ENCODE assay signal across 5 cellular contexts in genomic region chr13:47873987-47874386, GRCh38.
A peak's percentile ranks its signal among the peaks of the same experiment; 100 is the strongest.
DNase-seq lines count a peak whose midpoint lies in the region; ATAC-seq, FAIRE-seq and TF ChIP-seq lines count a peak whose summit lies in the region.
"Not testable (repeated sequence)": the region's sequence is repeated elsewhere in the genome, so short reads cannot be mapped to it uniquely, and the experiment has no call there.

No MANE protein-coding gene starts in this region.

- FAIRE-seq in K562 (lab: Jason Lieb, UNC), result not testable (repeated sequence)

- intact Hi-C loops in K562 (cut with micrococcal nuclease), result not testable (repeated sequence)

- not testable (repeated sequence) for H3K9me1 ChIP-seq in K562 (ENCODE audit: control insufficient read depth, insufficient read depth, low read length)

- H3K4me1 Mint-ChIP-seq in endodermal cell; nephron progenitor cell; osteocyte (ENCODE audit: unreplicated experiment): not testable (repeated sequence)

- not testable (repeated sequence) for TF ChIP-seq EP300 in K562 (IDR thresholded peaks at IDR 0.05; ENCODE audit: low read length)

- not testable (repeated sequence) for H3K27ac Mint-ChIP-seq in endodermal cell; osteocyte (ENCODE audit: unreplicated experiment)
- H3K27ac Mint-ChIP-seq in nephron progenitor cell, result peak overlapping the region; percentile 34

- not testable (repeated sequence) for H3K9ac ChIP-seq in K562 (ENCODE audit: insufficient read depth in 1 of 2, low read depth in 2 of 2, low read length in 2 of 2); endodermal cell (ENCODE audit: extremely low read depth, low read length, poor library complexity, severe bottlenecking)

- not testable (repeated sequence) for TF ChIP-seq CTCF in HEK293 (tag by site-specific recombination; IDR thresholded peaks at IDR 0.05); K562 (IDR thresholded peaks at IDR 0.05 in 2 of 3, conservative IDR thresholded peaks at IDR 0.05 in 1 of 3; ENCODE audit: insufficient read depth in 2 of 3, low read depth in 1 of 3, low read length in 3 of 3); endodermal cell (conservative IDR thresholded peaks at IDR 0.05); nephron progenitor cell (IDR thresholded peaks at IDR 0.05); osteocyte (IDR thresholded peaks at IDR 0.05)

- not testable (repeated sequence) for H3K4me2 ChIP-seq in K562 (ENCODE audit: insufficient read depth, low read length)

- not testable (repeated sequence) for H3K4me1 ChIP-seq in HEK293 (ENCODE audit: control insufficient read depth, insufficient read depth, low read length); K562 (replicated peaks in 1 of 2; ENCODE audit: control insufficient read depth in 2 of 2, insufficient read depth in 2 of 2, low read length in 2 of 2); endodermal cell (ENCODE audit: control insufficient read depth, insufficient read depth, low read length)

- H3K79me2 ChIP-seq in K562 (ENCODE audit: control insufficient read depth, insufficient read depth, low read length), result not testable (repeated sequence)

- not testable (repeated sequence) for H3K27ac ChIP-seq in HEK293 (ENCODE audit: extremely low read depth, low read depth, low read length); K562 (ENCODE audit: extremely low read depth, low read depth, low read length); endodermal cell (ENCODE audit: low read depth, low read length)

- POLR2A ChIA-PET in HEK293 (lab: Yijun Ruan, JAX); K562 (lab: Yijun Ruan, JAX): not testable (repeated sequence)

- H3K36me3 Mint-ChIP-seq in endodermal cell (ENCODE audit: low read depth), result peaks cover 21% of the 10 kb centered on the region
- not testable (repeated sequence) for H3K36me3 Mint-ChIP-seq in nephron progenitor cell (ENCODE audit: low read depth); osteocyte (ENCODE audit: unreplicated experiment)

- H3K36me3 ChIP-seq in HEK293 (ENCODE audit: control insufficient read depth in 2 of 2, insufficient read depth in 1 of 2, low read length in 2 of 2); K562 (ENCODE audit: control insufficient read depth, insufficient read depth, low read length); endodermal cell (ENCODE audit: control insufficient read depth, insufficient read depth, low read length): not testable (repeated sequence)

- H3K9me3 Mint-ChIP-seq in endodermal cell (peaks cover 46% of the 10 kb centered on the region), nephron progenitor cell (peaks cover 30% of the 10 kb centered on the region), osteocyte (ENCODE audit: unreplicated experiment) (peaks cover 24% of the 10 kb centered on the region)

- in situ Hi-C loops in K562 (cut with MboI), result not testable (repeated sequence)

- BruUV-seq in K562 (replicated peaks; lab: Mats Ljungman, UMichigan), result not testable (repeated sequence)

- not testable (repeated sequence) for ATAC-seq in K562

- H4K20me1 ChIP-seq in K562 (replicated peaks; ENCODE audit: control insufficient read depth, insufficient read depth, low read length), result not testable (repeated sequence)

- CTCF ChIA-PET in HEK293 (lab: Yijun Ruan, JAX), result interaction anchor here (0.5 kb wide), 1 partner anchor 1107 kb away, joined by 3 read pairs; no protein-coding TSS in a partner anchor
- CTCF ChIA-PET in K562 (lab: Yijun Ruan, JAX; ENCODE audit: low intra/inter-chr PET ratio), result not testable (repeated sequence)

- H2AFZ ChIP-seq in K562 (ENCODE audit: low read depth, low read length), result not testable (repeated sequence)

- not testable (repeated sequence) for DNase-seq in K562 (ENCODE audit: extremely low read depth in 1 of 4, low spot score in 3 of 4); endodermal cell; nephron progenitor cell
- peak; percentile 0 for DNase-seq in osteocyte (ENCODE audit: extremely low spot score, unreplicated experiment)

- not testable (repeated sequence) for TF ChIP-seq POLR2A in K562 (conservative IDR thresholded peaks at IDR 0.05)

- H3K4me3 Mint-ChIP-seq in endodermal cell; nephron progenitor cell; osteocyte (ENCODE audit: unreplicated experiment): not testable (repeated sequence)

- not testable (repeated sequence) for H3K4me3 ChIP-seq in HEK293 (ENCODE audit: low read depth, low read length); K562
- H3K4me3 ChIP-seq in endodermal cell (ENCODE audit: low read length), result peak overlapping the region; percentile 17

- TF ChIP-seq RAD21 in K562 (CRISPR knock-in tag; conservative IDR thresholded peaks at IDR 0.05 in 1 of 2, IDR thresholded peaks at IDR 0.05 in 1 of 2), result not testable (repeated sequence)

- not testable (repeated sequence) for H3K27me3 ChIP-seq in K562 (ENCODE audit: control insufficient read depth in 2 of 2, insufficient read depth in 2 of 2, low read length in 2 of 2); endodermal cell (ENCODE audit: control insufficient read depth, insufficient read depth, low read length, poor library complexity, severe bottlenecking)

- not testable (repeated sequence) for H3K27me3 Mint-ChIP-seq in endodermal cell (ENCODE audit: insufficient read depth); nephron progenitor cell (ENCODE audit: low read depth, poor library complexity); osteocyte (ENCODE audit: unreplicated experiment)

- H3K9me3 ChIP-seq in HEK293 (ENCODE audit: control insufficient read depth, insufficient read depth, low read depth, low read length); K562 (replicated peaks; ENCODE audit: control insufficient read depth, insufficient read depth, low read depth, low read length): not testable (repeated sequence)
- peaks cover 52% of the 10 kb centered on the region for H3K9me3 ChIP-seq in endodermal cell (ENCODE audit: control insufficient read depth, low read length)

TF ChIP-seq in HEK293, 187 proteins besides CTCF, POLR2A, EP300 and RAD21:
- peak; percentile 93 for TF ChIP-seq ZNF707 (tag by site-specific recombination; IDR thresholded peaks at IDR 0.05)

TF ChIP-seq in K562, 482 proteins besides CTCF, POLR2A, EP300 and RAD21:
- peak; percentile 93 for TF ChIP-seq ZNF707 (CRISPR knock-in tag; conservative IDR thresholded peaks at IDR 0.05)
